In the genomic region with DNA sequence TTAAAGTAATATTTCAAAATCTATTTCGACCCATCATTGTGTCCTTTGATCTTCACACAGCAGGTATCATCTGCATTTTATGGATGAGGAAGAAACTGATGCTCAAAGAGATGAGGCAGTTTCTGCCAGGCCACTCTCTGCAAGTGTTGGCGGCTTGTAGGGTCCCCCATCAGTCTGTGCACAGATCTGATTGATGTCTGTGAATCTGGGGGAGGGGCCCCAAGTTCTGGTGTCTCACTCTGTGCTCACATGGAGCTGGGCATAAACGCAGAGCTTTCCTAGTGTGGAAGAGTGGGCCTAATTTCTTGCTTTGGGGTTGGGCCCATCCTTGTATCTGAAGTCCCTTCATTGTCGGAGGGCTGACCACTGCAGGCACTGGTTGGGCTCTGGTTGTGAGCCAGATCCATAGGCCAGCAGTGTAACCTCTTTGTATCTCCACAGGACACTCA, we compare ENCODE assay signal across 10 cellular contexts. TPM values are rescaled to one million over a fixed set of nuclear protein-coding genes. Genes with fewer than 3 reads are reported as not detected.
DNase-seq lines count a peak whose midpoint lies in the region; ATAC-seq, FAIRE-seq and TF ChIP-seq lines count a peak whose summit lies in the region.
"Had no signal": no experiment of that assay in that cellular context is flagged by ENCODE, and none has a peak within 500 bp of the region (broad histone marks: within the 10 kb centered on the region; RNA-seq: fewer than 3 reads in every experiment).

No MANE protein-coding gene starts in this region.

- BruUV-seq in HCT116 (replicated peaks; lab: Mats Ljungman, UMichigan) = TSS peak; percentile 68
- no TSS peak for BruUV-seq in GM12878 (replicated peaks; lab: Mats Ljungman, UMichigan)

- H3K27ac ChIP-seq in A549 = peak overlapping the region; percentile 90 to 100
- peak overlapping the region; percentile 79 for H3K27ac ChIP-seq in HCT116 (ENCODE audit: low read depth, low read length)
- peak overlapping the region; percentile 91 for H3K27ac ChIP-seq in GM12878 (ENCODE audit: control insufficient read depth, insufficient read depth)
- no peak overlapping the region for H3K27ac ChIP-seq in right lobe of liver

- DNase-seq in A549 (ENCODE audit: low read depth in 1 of 2, low spot score in 1 of 2) (no peak), HCT116 (ENCODE audit: low read depth, low spot score) (no peak), GM12878 (ENCODE audit: low read depth, low spot score) (no peak), right lobe of liver (peak in 2 of 3 donors; percentile 6 to 32), retina (no peak), midbrain (lab: John Stamatoyannopoulos, UW) (no peak), NCI-H345 treated with DMSO at 0.1 percent for 48 hours (lab: John Stamatoyannopoulos, UW; ENCODE audit: unreplicated experiment) (no peak)
- DNase-seq: hypothalamus had no signal

- H3K9me3 ChIP-seq in A549 (no peaks in the 10 kb centered on the region), HCT116 (ENCODE audit: control insufficient read depth in 1 of 2, insufficient read depth in 1 of 2, low read depth in 1 of 2, low read length in 2 of 2) (no peaks in the 10 kb centered on the region), GM12878 (replicated peaks; ENCODE audit: control insufficient read depth, insufficient read depth, low read length) (no peaks in the 10 kb centered on the region), right lobe of liver (no peaks in the 10 kb centered on the region)

- RAD21 ChIA-PET in HCT116 (lab: Charles Lee; ENCODE audit: low non-redundant PET in 1 of 2, low total read pairs in 2 of 2, uncharacterized antibody in 2 of 2, unreplicated experiment in 2 of 2) = no interaction called here
- RAD21 ChIA-PET in GM12878 (lab: Charles Lee; ENCODE audit: unreplicated experiment) = no interaction called here

- H3K27me3 ChIP-seq in HCT116 (ENCODE audit: insufficient read depth, low read length) (no peaks in the 10 kb centered on the region), GM12878 (replicated peaks in 1 of 2; ENCODE audit: control insufficient read depth in 2 of 2, insufficient read depth in 2 of 2, low read length in 1 of 2) (no peaks in the 10 kb centered on the region), right lobe of liver (no peaks in the 10 kb centered on the region)

- TF ChIP-seq CTCF in A549 (IDR thresholded peaks at IDR 0.05) (no peak), HCT116 (IDR thresholded peaks at IDR 0.05 in 2 of 3, conservative IDR thresholded peaks at IDR 0.05 in 1 of 3; ENCODE audit: borderline replicate concordance in 1 of 3, insufficient read depth in 1 of 3, low read depth in 2 of 3, low read length in 2 of 3) (no peak), GM12878 (IDR thresholded peaks at IDR 0.05 in 2 of 3, conservative IDR thresholded peaks at IDR 0.05 in 1 of 3; ENCODE audit: control insufficient read depth in 2 of 3, extremely low read depth in 1 of 3, insufficient read depth in 1 of 3, low read depth in 3 of 3, low read length in 3 of 3) (no peak), right lobe of liver (IDR thresholded peaks at IDR 0.05) (no peak)

- H3K79me2 ChIP-seq in HCT116 (ENCODE audit: insufficient read depth, low read length) = peaks cover 91% of the 10 kb centered on the region
- H3K79me2 ChIP-seq in GM12878 (ENCODE audit: control insufficient read depth, insufficient read depth, low read length) = peaks cover 72% of the 10 kb centered on the region

- H3K4me3 ChIP-seq in A549 (peak overlapping the region; percentile 60), HCT116 (replicated peaks in 1 of 2; ENCODE audit: low read depth in 1 of 2, low read length in 2 of 2) (peak overlapping the region; percentile 96 to 97), GM12878 (peak overlapping the region; percentile 78), right lobe of liver (peak overlapping the region in 2 of 3 donors; percentile 73 to 92)

- ATAC-seq in A549 (no peak), HCT116 (no peak), GM12878 (no peak), right lobe of liver (no peak), GM19324 (IDR thresholded peaks at IDR 0.05; ENCODE audit: low FRiP score, unreplicated experiment) (no peak)

- H2AFZ ChIP-seq in HCT116 (ENCODE audit: low read depth, low read length, poor library complexity, severe bottlenecking) (no peak overlapping the region), GM12878 (ENCODE audit: control insufficient read depth, low read depth, low read length) (no peak overlapping the region)

- TF ChIP-seq EP300 in A549 (IDR thresholded peaks at IDR 0.05) (no peak), GM12878 (IDR thresholded peaks at IDR 0.05; ENCODE audit: borderline replicate concordance in 1 of 2, control insufficient read depth in 1 of 2, low read depth in 2 of 2, low read length in 2 of 2) (no peak)

- H3K9ac ChIP-seq in HCT116 (ENCODE audit: low read length) (peak overlapping the region; percentile 99), GM12878 (ENCODE audit: control insufficient read depth, insufficient read depth, low read length) (peak overlapping the region; percentile 99)

- intact Hi-C loops in HCT116 (cut with micrococcal nuclease) (loop anchor here (10.0 kb wide), 1 partner anchor 154 kb away; no protein-coding TSS in a partner anchor), GM12878 (cut with micrococcal nuclease; ENCODE audit: unreplicated experiment) (loop anchor here (5.0 kb wide), 1 partner anchor 146 kb away; no protein-coding TSS in a partner anchor), right lobe of liver (cut with DNase I) (loop anchor here (10.0 kb wide), 1 partner anchor 144 kb away; no protein-coding TSS in a partner anchor)

- 30% methylated on average over 4 of the region's 4 CpGs for WGBS in A549 (ENCODE audit: missing lambda C conversion rate)
- WGBS in GM12878 (ENCODE audit: insufficient coverage, insufficient replicate concordance, low lambda C conversion rate, missing lambda C conversion rate) = 17% methylated on average over 4 of the region's 4 CpGs
- 19% methylated on average over 3 of the region's 4 CpGs for WGBS in right lobe of liver (ENCODE audit: insufficient coverage, low coverage, low lambda C conversion rate, missing lambda C conversion rate)

- SMC1A ChIA-PET in GM12878 (lab: Charles Lee; ENCODE audit: uncharacterized antibody, unreplicated experiment) = interaction anchor here (0.9 kb wide), 1 partner anchor 12 kb away, joined by 5 read pairs; no protein-coding TSS in a partner anchor

- peaks cover 24 to 43% of the 10 kb centered on the region in 2 experiments for H3K36me3 ChIP-seq in HCT116 (ENCODE audit: control insufficient read depth in 1 of 2, insufficient read depth in 2 of 2, low read length in 2 of 2)
- peaks cover 27 to 28% of the 10 kb centered on the region in 2 experiments for H3K36me3 ChIP-seq in GM12878 (ENCODE audit: control insufficient read depth in 2 of 2, insufficient read depth in 2 of 2, low read length in 1 of 2)
- peaks cover 0 to 48% (median 9%) of the 10 kb centered on the region in 4 donors for H3K36me3 ChIP-seq in right lobe of liver

- TF ChIP-seq POLR2A in A549 (IDR thresholded peaks at IDR 0.05; ENCODE audit: low read length) = no peak
- no peak for TF ChIP-seq POLR2A in HCT116 (IDR thresholded peaks at IDR 0.05; ENCODE audit: borderline replicate concordance, extremely low read depth, insufficient read depth, insufficient read length)
- TF ChIP-seq POLR2A in GM12878 (IDR thresholded peaks at IDR 0.05; ENCODE audit: low read depth, low read length) = no peak
- TF ChIP-seq POLR2A in right lobe of liver (IDR thresholded peaks at IDR 0.05) = no peak

- FAIRE-seq in A549 (lab: Jason Lieb, UNC) = no peak
- FAIRE-seq in GM12878 (lab: Jason Lieb, UNC) = no peak
- FAIRE-seq: GM18507 had no signal

- no peaks in the 10 kb centered on the region for H4K20me1 ChIP-seq in HCT116 (ENCODE audit: insufficient read depth)
- 0 out of 2 replicates have a peak, but pooled peaks cover 2% of the 10 kb centered on the region for H4K20me1 ChIP-seq in GM12878 (ENCODE audit: control insufficient read depth, insufficient read depth)

- POLR2A ChIA-PET in A549 (lab: Yijun Ruan, JAX) (no interaction called here), HCT116 (lab: Charles Lee) (no interaction called here), GM12878 (lab: Charles Lee) (interaction anchor here (0.6 to 1.5 kb wide), 4 partner anchors 40 to 103 kb away, joined by 3 to 4 read pairs (median 4); a partner anchor contains a TSS)

- CTCF ChIA-PET in A549 (lab: Yijun Ruan, JAX) (no interaction called here), HCT116 (lab: Charles Lee) (interaction anchor here (1.7 kb wide), 1 partner anchor 11 kb away, joined by 3 read pairs; no protein-coding TSS in a partner anchor), GM12878 (lab: Yijun Ruan, JAX) (no interaction called here)

- peaks cover 22% of the 10 kb centered on the region for H3K4me1 ChIP-seq in A549
- H3K4me1 ChIP-seq in HCT116 (ENCODE audit: control insufficient read depth in 1 of 2, insufficient read depth in 2 of 2, low read length in 2 of 2) = peaks cover 12 to 27% of the 10 kb centered on the region in 2 experiments
- H3K4me1 ChIP-seq in GM12878 (ENCODE audit: control insufficient read depth, insufficient read depth, low read length) = peaks cover 24% of the 10 kb centered on the region
- H3K4me1 ChIP-seq in right lobe of liver = peaks cover 0 to 24% (median 11%) of the 10 kb centered on the region in 4 donors

- H3K9me2 ChIP-seq in HCT116 (ENCODE audit: insufficient read depth) = no peaks in the 10 kb centered on the region

- in situ Hi-C loops in GM12878 (cut with MboI) = no loop called here

- no peak for TF ChIP-seq RAD21 in A549 (conservative IDR thresholded peaks at IDR 0.05 in 1 of 2, IDR thresholded peaks at IDR 0.05 in 1 of 2)
- no peak for TF ChIP-seq RAD21 in HCT116 (IDR thresholded peaks at IDR 0.05; ENCODE audit: low read depth)
- no peak for TF ChIP-seq RAD21 in GM12878 (IDR thresholded peaks at IDR 0.05; ENCODE audit: insufficient read depth, low read depth, low read length)

- H3K4me2 ChIP-seq in A549 = peak overlapping the region; percentile 96
- peak overlapping the region; percentile 91 for H3K4me2 ChIP-seq in HCT116 (ENCODE audit: low read length)
- H3K4me2 ChIP-seq in GM12878 (ENCODE audit: control insufficient read depth, insufficient read depth) = peak overlapping the region; percentile 87

RNA-seq across cellular contexts. Expression of a gene that starts 1.6 kb away (rescaled TPM):
- polyA plus RNA-seq in A549 (2011; rRNA removed) (11.6 and 12.3 TPM in 2 replicates), A549 (2017; fragmentation: RNase III; extraction: RNeasy Plus Mini Kit Qiagen cat#74134 plus additional on column Dnase treatment) (24.1 to 28.8 TPM (median 26.8 TPM) in 3 replicates), GM12878 (2011; rRNA removed) (12.5 and 22.9 TPM in 2 replicates), GM12878 (2014; fragmentation: Illumina TruSeq; extraction: Trizol) (10.6 and 30.7 TPM in 2 replicates), GM12878 (2014; fragmentation: Nextera tagmentation; extraction: Ambion mirVana) (1 to 10 TPM in 1 of 2 experiments, under 1 TPM in 1; 0.29 to 4.8 TPM), GM12878 (2014; rRNA removed) (97.0 and 114 TPM in 2 replicates), GM12878 (2016; fragmentation: Nextera tagmentation; extraction: Ambion mirVana) (10 to 100 TPM; 71.7 to 87.3 TPM)
- polyA plus RNA-seq in A549 (2012; cell fraction: cytosol; rRNA removed) = 32.3 and 34.4 TPM in 2 replicates
- polyA plus RNA-seq in A549 (2012; cell fraction: nucleus; rRNA removed) = 163 and 177 TPM in 2 replicates
- polyA minus RNA-seq in A549 (2011; rRNA and poly(A)+ RNA removed) = 16.7 and 35.7 TPM in 2 replicates
- total RNA-seq in HCT116 (2021; ENCODE audit: unreplicated experiment) (67.3 TPM), GM12878 (2014; rRNA removed) (81.0 and 88.7 TPM in 2 replicates), GM12878 (2014; rRNA removed; fragmentation: Illumina TruSeq; extraction: Trizol) (38.3 and 44.1 TPM in 2 replicates), GM12878 (2021) (81.2 and 94.6 TPM in 2 replicates), right lobe of liver (10 to 100 TPM; 26.9 to 54.6 (median 29.1) TPM)
- polyA plus RNA-seq in HCT116 (2012) = 43.8 and 47.9 TPM in 2 replicates
- 84.7 and 99.7 TPM in 2 replicates for total RNA-seq in GM12878 (2013; cell fraction: nucleolus; rRNA removed)
- 49.3 TPM for polyA plus RNA-seq in GM12878 (2011; ENCODE audit: low read depth)
- polyA plus RNA-seq in GM12878 (2011; cell fraction: cytosol; rRNA removed) = 36.7 and 60.9 TPM in 2 replicates
- 293 and 316 TPM in 2 replicates for polyA plus RNA-seq in GM12878 (2011; cell fraction: nucleus; rRNA removed)
- 56.3 and 73.5 TPM in 2 replicates for polyA plus RNA-seq in GM12878 (2012)
- 28.7 and 53.2 TPM in 2 replicates for polyA minus RNA-seq in GM12878 (2011; rRNA and poly(A)+ RNA removed)
- 24.7 and 24.9 TPM in 2 replicates for polyA minus RNA-seq in GM12878 (2011; cell fraction: cytosol; rRNA and poly(A)+ RNA removed)
- polyA minus RNA-seq in GM12878 (2011; cell fraction: nucleus; rRNA and poly(A)+ RNA removed) = 62.1 and 105 TPM in 2 replicates

RNA-seq across cellular contexts. Expression of a gene that starts 2.7 kb away (rescaled TPM):
- polyA plus RNA-seq in A549 (2011; rRNA removed) (197 and 239 TPM in 2 replicates), A549 (2017; fragmentation: RNase III; extraction: RNeasy Plus Mini Kit Qiagen cat#74134 plus additional on column Dnase treatment) (325 to 369 TPM (median 338 TPM) in 3 replicates), GM12878 (2011; rRNA removed) (207 and 270 TPM in 2 replicates), GM12878 (2014; fragmentation: Illumina TruSeq; extraction: Trizol) (301 and 393 TPM in 2 replicates), GM12878 (2014; fragmentation: Nextera tagmentation; extraction: Ambion mirVana) (100 to 1,000 TPM in 1 of 2 experiments, 10 to 100 TPM in 1; 55.3 to 137 TPM), GM12878 (2014; rRNA removed) (512 and 514 TPM in 2 replicates), GM12878 (2016; fragmentation: Nextera tagmentation; extraction: Ambion mirVana) (100 to 1,000 TPM; 800 to 808 TPM)
- polyA plus RNA-seq in A549 (2012; cell fraction: cytosol; rRNA removed) = 564 and 757 TPM in 2 replicates
- polyA plus RNA-seq in A549 (2012; cell fraction: nucleus; rRNA removed) = 225 and 357 TPM in 2 replicates
- 125 and 144 TPM in 2 replicates for polyA minus RNA-seq in A549 (2011; rRNA and poly(A)+ RNA removed)
- total RNA-seq in HCT116 (2021; ENCODE audit: unreplicated experiment) (351 TPM), GM12878 (2014; rRNA removed) (415 and 441 TPM in 2 replicates), GM12878 (2014; rRNA removed; fragmentation: Illumina TruSeq; extraction: Trizol) (365 and 396 TPM in 2 replicates), GM12878 (2021) (378 and 379 TPM in 2 replicates), right lobe of liver (100 to 1,000 TPM in 2 of 6 experiments, 10 to 100 TPM in 4; 39.5 to 224 (median 52.2) TPM)
- polyA plus RNA-seq in HCT116 (2012) = 240 and 283 TPM in 2 replicates
- 74.7 and 76.8 TPM in 2 replicates for total RNA-seq in GM12878 (2013; cell fraction: nucleolus; rRNA removed)
- polyA plus RNA-seq in GM12878 (2011; ENCODE audit: low read depth) = 113 TPM
- polyA plus RNA-seq in GM12878 (2011; cell fraction: cytosol; rRNA removed) = 417 and 421 TPM in 2 replicates
- polyA plus RNA-seq in GM12878 (2011; cell fraction: nucleus; rRNA removed) = 245 and 344 TPM in 2 replicates
- 160 and 180 TPM in 2 replicates for polyA plus RNA-seq in GM12878 (2012)
- polyA minus RNA-seq in GM12878 (2011; rRNA and poly(A)+ RNA removed) = 168 and 187 TPM in 2 replicates
- 103 and 116 TPM in 2 replicates for polyA minus RNA-seq in GM12878 (2011; cell fraction: cytosol; rRNA and poly(A)+ RNA removed)
- 36.8 and 71.0 TPM in 2 replicates for polyA minus RNA-seq in GM12878 (2011; cell fraction: nucleus; rRNA and poly(A)+ RNA removed)

RNA-seq across cellular contexts. Expression of a gene that starts 13.0 kb away (rescaled TPM):
- polyA plus RNA-seq in A549 (2011; rRNA removed) (5.3 and 7.2 TPM in 2 replicates), A549 (2017; fragmentation: RNase III; extraction: RNeasy Plus Mini Kit Qiagen cat#74134 plus additional on column Dnase treatment) (24.2 to 29.0 TPM (median 28.1 TPM) in 3 replicates), GM12878 (2011; rRNA removed) (4.2 and 6.7 TPM in 2 replicates), GM12878 (2014; fragmentation: Illumina TruSeq; extraction: Trizol) (4.5 and 9.4 TPM in 2 replicates), GM12878 (2014; fragmentation: Nextera tagmentation; extraction: Ambion mirVana) (under 1 TPM; 0.03 to 0.13 TPM), GM12878 (2014; rRNA removed) (42.4 and 48.7 TPM in 2 replicates), GM12878 (2016; fragmentation: Nextera tagmentation; extraction: Ambion mirVana) (1 to 10 TPM; 2.2 to 2.6 TPM)
- 41.3 and 45.4 TPM in 2 replicates for polyA plus RNA-seq in A549 (2012; cell fraction: cytosol; rRNA removed)
- polyA plus RNA-seq in A549 (2012; cell fraction: nucleus; rRNA removed) = 208 and 285 TPM in 2 replicates
- 1.8 and 4.6 TPM in 2 replicates for polyA minus RNA-seq in A549 (2011; rRNA and poly(A)+ RNA removed)
- total RNA-seq in HCT116 (2021; ENCODE audit: unreplicated experiment) (89.3 TPM), GM12878 (2014; rRNA removed) (8.8 and 11.7 TPM in 2 replicates), GM12878 (2014; rRNA removed; fragmentation: Illumina TruSeq; extraction: Trizol) (3.9 and 4.7 TPM in 2 replicates), GM12878 (2021) (42.1 and 46.3 TPM in 2 replicates), right lobe of liver (10 to 100 TPM; 11.4 to 39.0 (median 28.7) TPM)
- polyA plus RNA-seq in HCT116 (2012) = 46.9 and 49.5 TPM in 2 replicates
- total RNA-seq in GM12878 (2013; cell fraction: nucleolus; rRNA removed) = 17.6 and 19.0 TPM in 2 replicates
- polyA plus RNA-seq in GM12878 (2011; ENCODE audit: low read depth) = 4.9 TPM
- polyA plus RNA-seq in GM12878 (2011; cell fraction: cytosol; rRNA removed) = 10.4 and 14.3 TPM in 2 replicates
- 150 and 193 TPM in 2 replicates for polyA plus RNA-seq in GM12878 (2011; cell fraction: nucleus; rRNA removed)
- polyA plus RNA-seq in GM12878 (2012) = 18.1 and 18.5 TPM in 2 replicates
- 3.5 and 8.1 TPM in 2 replicates for polyA minus RNA-seq in GM12878 (2011; rRNA and poly(A)+ RNA removed)
- 4.3 and 6.0 TPM in 2 replicates for polyA minus RNA-seq in GM12878 (2011; cell fraction: cytosol; rRNA and poly(A)+ RNA removed)
- polyA minus RNA-seq in GM12878 (2011; cell fraction: nucleus; rRNA and poly(A)+ RNA removed) = 8.5 and 10.9 TPM in 2 replicates

RNA-seq across cellular contexts. Expression of a gene that starts 32.3 kb away (rescaled TPM):
- not detected in 2 replicates for polyA plus RNA-seq in A549 (2011; rRNA removed)
- polyA plus RNA-seq in A549 (2012; cell fraction: cytosol; rRNA removed) = not detected in 2 replicates
- 0.05 TPM in 1 of 2 replicates, not detected in the other for polyA plus RNA-seq in A549 (2012; cell fraction: nucleus; rRNA removed)
- not detected in 3 replicates for polyA plus RNA-seq in A549 (2017; fragmentation: RNase III; extraction: RNeasy Plus Mini Kit Qiagen cat#74134 plus additional on column Dnase treatment)
- not detected in 2 replicates for polyA minus RNA-seq in A549 (2011; rRNA and poly(A)+ RNA removed)
- not detected for total RNA-seq in HCT116 (2021; ENCODE audit: unreplicated experiment)
- polyA plus RNA-seq in HCT116 (2012) = 0.24 and 0.26 TPM in 2 replicates
- total RNA-seq in GM12878 (2013; cell fraction: nucleolus; rRNA removed) = not detected in 2 replicates
- not detected in 2 replicates for total RNA-seq in GM12878 (2014; rRNA removed)
- not detected in 2 replicates for total RNA-seq in GM12878 (2014; rRNA removed; fragmentation: Illumina TruSeq; extraction: Trizol)
- not detected in 2 replicates for total RNA-seq in GM12878 (2021)
- polyA plus RNA-seq in GM12878 (2011; ENCODE audit: low read depth) = 0.18 TPM
- polyA plus RNA-seq in GM12878 (2011; rRNA removed) = not detected in 2 replicates
- polyA plus RNA-seq in GM12878 (2011; cell fraction: cytosol; rRNA removed) = not detected in 2 replicates
- polyA plus RNA-seq in GM12878 (2011; cell fraction: nucleus; rRNA removed) = not detected in 2 replicates
- polyA plus RNA-seq in GM12878 (2012) = 0.10 TPM in 1 of 2 replicates, not detected in the other
- polyA plus RNA-seq in GM12878 (2014; fragmentation: Illumina TruSeq; extraction: Trizol) = not detected in 2 replicates
- polyA plus RNA-seq in GM12878 (2014; fragmentation: Nextera tagmentation; extraction: Ambion mirVana) = not detected
- polyA plus RNA-seq in GM12878 (2014; rRNA removed) = not detected in 2 replicates
- not detected for polyA plus RNA-seq in GM12878 (2016; fragmentation: Nextera tagmentation; extraction: Ambion mirVana)
- polyA minus RNA-seq in GM12878 (2011; rRNA and poly(A)+ RNA removed) = not detected in 2 replicates
- polyA minus RNA-seq in GM12878 (2011; cell fraction: cytosol; rRNA and poly(A)+ RNA removed) = not detected in 2 replicates
- polyA minus RNA-seq in GM12878 (2011; cell fraction: nucleus; rRNA and poly(A)+ RNA removed) = not detected in 2 replicates
- total RNA-seq in right lobe of liver = not detected

RNA-seq across cellular contexts. Expression of a gene that starts 38.6 kb away (rescaled TPM):
- polyA plus RNA-seq in A549 (2011; rRNA removed) (18.1 and 18.7 TPM in 2 replicates), A549 (2017; fragmentation: RNase III; extraction: RNeasy Plus Mini Kit Qiagen cat#74134 plus additional on column Dnase treatment) (20.6 to 22.1 TPM (median 21.3 TPM) in 3 replicates), GM12878 (2011; rRNA removed) (15.0 and 17.1 TPM in 2 replicates), GM12878 (2014; fragmentation: Illumina TruSeq; extraction: Trizol) (14.1 and 17.9 TPM in 2 replicates), GM12878 (2014; fragmentation: Nextera tagmentation; extraction: Ambion mirVana) (1 to 10 TPM; 1.2 to 2.5 TPM), GM12878 (2014; rRNA removed) (27.8 and 29.7 TPM in 2 replicates), GM12878 (2016; fragmentation: Nextera tagmentation; extraction: Ambion mirVana) (10 to 100 TPM; 12.9 to 16.9 TPM)
- 15.6 and 16.4 TPM in 2 replicates for polyA plus RNA-seq in A549 (2012; cell fraction: cytosol; rRNA removed)
- 65.3 and 77.7 TPM in 2 replicates for polyA plus RNA-seq in A549 (2012; cell fraction: nucleus; rRNA removed)
- 16.5 and 20.6 TPM in 2 replicates for polyA minus RNA-seq in A549 (2011; rRNA and poly(A)+ RNA removed)
- total RNA-seq in HCT116 (2021; ENCODE audit: unreplicated experiment) (43.8 TPM), GM12878 (2014; rRNA removed) (24.1 and 28.5 TPM in 2 replicates), GM12878 (2014; rRNA removed; fragmentation: Illumina TruSeq; extraction: Trizol) (15.4 and 17.3 TPM in 2 replicates), GM12878 (2021) (33.0 and 35.1 TPM in 2 replicates), right lobe of liver (10 to 100 TPM; 11.4 to 27.2 (median 16.1) TPM)
- polyA plus RNA-seq in HCT116 (2012) = 24.2 and 25.3 TPM in 2 replicates
- 62.1 and 88.0 TPM in 2 replicates for total RNA-seq in GM12878 (2013; cell fraction: nucleolus; rRNA removed)
- polyA plus RNA-seq in GM12878 (2011; ENCODE audit: low read depth) = 10.6 TPM
- polyA plus RNA-seq in GM12878 (2011; cell fraction: cytosol; rRNA removed) = 18.7 and 20.5 TPM in 2 replicates
- polyA plus RNA-seq in GM12878 (2011; cell fraction: nucleus; rRNA removed) = 96.6 and 126 TPM in 2 replicates
- 13.6 and 18.8 TPM in 2 replicates for polyA plus RNA-seq in GM12878 (2012)
- 18.9 and 21.9 TPM in 2 replicates for polyA minus RNA-seq in GM12878 (2011; rRNA and poly(A)+ RNA removed)
- polyA minus RNA-seq in GM12878 (2011; cell fraction: cytosol; rRNA and poly(A)+ RNA removed) = 7.9 and 8.5 TPM in 2 replicates
- 18.7 and 34.8 TPM in 2 replicates for polyA minus RNA-seq in GM12878 (2011; cell fraction: nucleus; rRNA and poly(A)+ RNA removed)

Comparison
In these comparisons a context has a peak if more than half of its experiments do, and no peak if none do; other contexts are left out.
1. DNase-seq: peak in right lobe of liver (2 of 3); none in A549 (0 of 2), HCT116 (single experiment), GM12878 (single experiment), retina (single experiment), midbrain (single experiment) and NCI-H345 treated with DMSO at 0.1 percent for 48 hours (single experiment).
2. H3K27ac ChIP-seq: peak in A549 (2 of 2), HCT116 (single experiment) and GM12878 (single experiment); none in right lobe of liver (0 of 3).
3. Peak in every context shown above with its lines, with median percentiles within 50 percentile points of each other: H3K4me2 ChIP-seq and H3K4me3 ChIP-seq.